In the genomic region with DNA sequence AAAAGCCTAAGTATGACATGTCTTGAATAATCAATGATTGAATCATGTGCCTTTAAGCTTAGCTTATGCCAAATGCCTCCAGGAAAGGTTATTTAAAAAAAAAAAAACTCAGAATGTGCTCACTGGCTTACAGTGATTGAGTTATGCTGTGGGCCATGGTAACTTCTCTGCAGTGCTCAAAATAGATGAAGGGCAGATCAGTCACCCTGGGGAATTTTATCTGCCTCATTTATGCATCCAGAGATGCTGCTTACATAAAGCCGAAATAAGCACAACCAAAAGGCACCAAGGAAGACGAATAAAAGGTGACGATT, we compare ENCODE assay signal across 11 cellular contexts.
DNase-seq lines count a peak whose midpoint lies in the region; ATAC-seq, FAIRE-seq and TF ChIP-seq lines count a peak whose summit lies in the region.
"Had no signal": no experiment of that assay in that cellular context is flagged by ENCODE, and none has a peak within 500 bp of the region (broad histone marks: within the 10 kb centered on the region; RNA-seq: fewer than 3 reads in every experiment).

No MANE protein-coding gene starts in this region.

- no peaks in the 10 kb centered on the region for H3K9me3 ChIP-seq in CD4-positive, CD25-positive, alpha-beta regulatory T cell (ENCODE audit: control insufficient read depth in 2 of 2, low read length in 2 of 2)

- peak overlapping the region; percentile 67 to 91 (median 87) for H3K27ac Mint-ChIP-seq in CD4-positive, CD25-positive, alpha-beta regulatory T cell
- H3K27ac Mint-ChIP-seq in activated naive CD8-positive, alpha-beta T cell treated with anti-CD3 and anti-CD28 coated beads for 36 hours, result peak overlapping the region; percentile 98
- H3K27ac Mint-ChIP-seq in natural killer cell, result peak overlapping the region; percentile 87 to 90
- no peak overlapping the region for H3K27ac Mint-ChIP-seq in endothelial cell (ENCODE audit: unreplicated experiment)
- H3K27ac Mint-ChIP-seq in type B pancreatic cell, result no peak overlapping the region

- H3K27me3 ChIP-seq in CD4-positive, CD25-positive, alpha-beta regulatory T cell (ENCODE audit: control insufficient read depth, insufficient read depth, low read length), result no peaks in the 10 kb centered on the region

- H3K36me3 ChIP-seq in CD4-positive, CD25-positive, alpha-beta regulatory T cell (ENCODE audit: control insufficient read depth, insufficient read depth, low read length), result no peaks in the 10 kb centered on the region

- H3K4me3 Mint-ChIP-seq in CD4-positive, CD25-positive, alpha-beta regulatory T cell, result peak overlapping the region; percentile 16 to 82 (median 58)
- peak overlapping the region; percentile 58 for H3K4me3 Mint-ChIP-seq in activated naive CD8-positive, alpha-beta T cell treated with anti-CD3 and anti-CD28 coated beads for 36 hours
- peak overlapping the region; percentile 90 for H3K4me3 Mint-ChIP-seq in natural killer cell
- no peak overlapping the region for H3K4me3 Mint-ChIP-seq in endothelial cell (ENCODE audit: unreplicated experiment)
- no peak overlapping the region for H3K4me3 Mint-ChIP-seq in type B pancreatic cell

- peak; percentile 40 to 43 for ATAC-seq in CD4-positive, CD25-positive, alpha-beta regulatory T cell (ENCODE audit: low read depth in 2 of 2)
- ATAC-seq in HG02763 (IDR thresholded peaks at IDR 0.05; ENCODE audit: unreplicated experiment), result peak; percentile 36
- ATAC-seq in natural killer cell, result peak; percentile 21 to 25 (median 24)

- H3K27ac ChIP-seq in CD4-positive, CD25-positive, alpha-beta regulatory T cell (ENCODE audit: insufficient read depth, low read length, poor library complexity, severe bottlenecking), result peak overlapping the region; percentile 68
- H3K27ac ChIP-seq: HL-60 had no signal

- TF ChIP-seq CTCF in natural killer cell (IDR thresholded peaks at IDR 0.05) (no peak), endothelial cell (IDR thresholded peaks at IDR 0.05; ENCODE audit: unreplicated experiment) (no peak), type B pancreatic cell (conservative IDR thresholded peaks at IDR 0.05) (no peak)

- H3K4me1 ChIP-seq in CD4-positive, CD25-positive, alpha-beta regulatory T cell (ENCODE audit: control insufficient read depth, insufficient read depth, low read length, poor library complexity, severe bottlenecking), result peaks cover 46% of the 10 kb centered on the region

- H3K4me3 ChIP-seq in CD4-positive, CD25-positive, alpha-beta regulatory T cell (ENCODE audit: low read depth, low read length), result peak overlapping the region; percentile 54

- no peaks in the 10 kb centered on the region for H3K36me3 Mint-ChIP-seq in CD4-positive, CD25-positive, alpha-beta regulatory T cell
- peaks cover 3% of the 10 kb centered on the region for H3K36me3 Mint-ChIP-seq in activated naive CD8-positive, alpha-beta T cell treated with anti-CD3 and anti-CD28 coated beads for 36 hours
- H3K36me3 Mint-ChIP-seq in natural killer cell, result no peaks in the 10 kb centered on the region
- no peaks in the 10 kb centered on the region for H3K36me3 Mint-ChIP-seq in endothelial cell (ENCODE audit: low read depth, unreplicated experiment)
- no peaks in the 10 kb centered on the region for H3K36me3 Mint-ChIP-seq in type B pancreatic cell

- intact Hi-C loops in natural killer cell (cut with micrococcal nuclease), result loop anchor here (1.0 to 5.0 kb wide), 5 partner anchors 10 to 161 kb away; a partner anchor contains a TSS

- no peaks in the 10 kb centered on the region for H3K27me3 Mint-ChIP-seq in CD4-positive, CD25-positive, alpha-beta regulatory T cell
- H3K27me3 Mint-ChIP-seq in activated naive CD8-positive, alpha-beta T cell treated with anti-CD3 and anti-CD28 coated beads for 36 hours, result no peaks in the 10 kb centered on the region
- H3K27me3 Mint-ChIP-seq in natural killer cell (ENCODE audit: low read depth in 2 of 2) (no peaks in the 10 kb centered on the region), endothelial cell (ENCODE audit: unreplicated experiment) (no peaks in the 10 kb centered on the region), type B pancreatic cell (no peaks in the 10 kb centered on the region)

- no peak for DNase-seq in CD4-positive, CD25-positive, alpha-beta regulatory T cell
- DNase-seq in activated naive CD8-positive, alpha-beta T cell treated with anti-CD3 and anti-CD28 coated beads for 36 hours, result peak; percentile 21
- no peak for DNase-seq in natural killer cell
- DNase-seq in endothelial cell (ENCODE audit: low spot score), result no peak
- no peak for DNase-seq in type B pancreatic cell (ENCODE audit: extremely low spot score, unreplicated experiment)
- no peak for DNase-seq in DMS114 treated with DMSO at 0.1 percent for 48 hours (lab: John Stamatoyannopoulos, UW; ENCODE audit: unreplicated experiment)
- no peak for DNase-seq in urothelium cell line (ENCODE audit: low spot score)
- DNase-seq: DMS79, T1000 had no signal

- peaks cover 31 to 82% (median 67%) of the 10 kb centered on the region in 4 donors for H3K4me1 Mint-ChIP-seq in CD4-positive, CD25-positive, alpha-beta regulatory T cell
- peaks cover 79% of the 10 kb centered on the region for H3K4me1 Mint-ChIP-seq in activated naive CD8-positive, alpha-beta T cell treated with anti-CD3 and anti-CD28 coated beads for 36 hours
- H3K4me1 Mint-ChIP-seq in natural killer cell (peaks cover 98 to 100% of the 10 kb centered on the region in 2 donors), endothelial cell (ENCODE audit: unreplicated experiment) (peaks cover 39% of the 10 kb centered on the region), type B pancreatic cell (ENCODE audit: unreplicated experiment) (peaks cover 64% of the 10 kb centered on the region)

- no peak for FAIRE-seq in urothelium cell line (lab: Jason Lieb, UNC)

- no peaks in the 10 kb centered on the region for H3K9me3 Mint-ChIP-seq in CD4-positive, CD25-positive, alpha-beta regulatory T cell
- H3K9me3 Mint-ChIP-seq in activated naive CD8-positive, alpha-beta T cell treated with anti-CD3 and anti-CD28 coated beads for 36 hours, result peaks cover 2% of the 10 kb centered on the region
- H3K9me3 Mint-ChIP-seq in natural killer cell (no peaks in the 10 kb centered on the region), endothelial cell (ENCODE audit: unreplicated experiment) (no peaks in the 10 kb centered on the region), type B pancreatic cell (no peaks in the 10 kb centered on the region)

Comparison
In these comparisons a context has a peak if more than half of its experiments do, and no peak if none do; other contexts are left out.
1. H3K27ac Mint-ChIP-seq: peak in CD4-positive, CD25-positive, alpha-beta regulatory T cell (3 of 3), activated naive CD8-positive, alpha-beta T cell treated with anti-CD3 and anti-CD28 coated beads for 36 hours (single experiment) and natural killer cell (2 of 2); none in endothelial cell (single experiment) and type B pancreatic cell (single experiment).
2. H3K4me3 Mint-ChIP-seq: peak in CD4-positive, CD25-positive, alpha-beta regulatory T cell (4 of 4), activated naive CD8-positive, alpha-beta T cell treated with anti-CD3 and anti-CD28 coated beads for 36 hours (single experiment) and natural killer cell (single experiment); none in endothelial cell (single experiment) and type B pancreatic cell (single experiment).
3. Peak in every context shown above with its lines, with median percentiles within 50 percentile points of each other: ATAC-seq.